ENCODE assay signal across 27 cellular contexts in genomic region chr16:65097296-65097695, GRCh38. TPM values are rescaled to one million over a fixed set of nuclear protein-coding genes. Genes with fewer than 3 reads are reported as not detected.
"Had no signal": no experiment of that assay in that cellular context is flagged by ENCODE, and none has a peak within 500 bp of the region (broad histone marks: within the 10 kb centered on the region; RNA-seq: fewer than 3 reads in every experiment).

No MANE protein-coding gene starts in this region.

- H3K27me3 ChIP-seq: neural progenitor cell, ovary, right lobe of liver, sigmoid colon, spleen, suprapubic skin, testis, tibial artery, transverse colon, upper lobe of right lung, vagina had no signal

- H3K9me3 ChIP-seq: ovary, psoas muscle, right lobe of liver, sigmoid colon, spleen, suprapubic skin, testis, tibial artery, transverse colon, upper lobe of right lung, vagina had no signal

- H3K79me2 ChIP-seq: parathyroid adenoma had no signal

- H3K4me3 ChIP-seq: neural progenitor cell, ovary, psoas muscle, right lobe of liver, sigmoid colon, spleen, suprapubic skin, testis, tibial artery, transverse colon, upper lobe of right lung, vagina had no signal

- H3K9ac ChIP-seq: neural progenitor cell, parathyroid adenoma had no signal

- H2AFZ ChIP-seq: neural progenitor cell, parathyroid adenoma had no signal

- H3K4me1 ChIP-seq: neural progenitor cell, parathyroid adenoma, psoas muscle, right lobe of liver, suprapubic skin, testis, tibial artery, upper lobe of right lung, vagina had no signal

- H3K4me2 ChIP-seq: neural progenitor cell had no signal

- H3K27ac ChIP-seq: neural progenitor cell, ovary, parathyroid adenoma, psoas muscle, right lobe of liver, sigmoid colon, spleen, suprapubic skin, testis, tibial artery, transverse colon, upper lobe of right lung, vagina had no signal

- DNase-seq: naive thymus-derived CD4-positive, alpha-beta T cell; occipital lobe; ovary; posterior cingulate gyrus; psoas muscle; right cardiac atrium; right lobe of liver; sigmoid colon; small intestine; spleen; stimulated activated CD4-positive, alpha-beta T cell treated with anti-CD3 and anti-CD28 coated beads, Interleukin-12 subunit alpha, Interleukin-12 subunit beta, amount 100 ng/mL, for 4 hours; stimulated activated CD4-positive, alpha-beta T cell treated with anti-CD3 and anti-CD28 coated beads, Interleukin-1b, Interleukin-23, amount 100 ng/mL, for 48 hours; stimulated activated CD4-positive, alpha-beta T cell treated with anti-CD3 and anti-CD28 coated beads, Interleukin-4, amount 100 ng/mL, for 1 hour; stimulated activated CD4-positive, alpha-beta T cell treated with anti-CD3 and anti-CD28 coated beads, Interleukin-4, amount 100 ng/mL, for 4 hours; stimulated activated CD8-positive, alpha-beta memory T cell treated with anti-CD3 and anti-CD28 coated beads, Interleukin-4, amount 100 ng/mL, for 48 hours; stimulated activated naive CD4-positive, alpha-beta T cell; stimulated activated naive CD8-positive, alpha-beta T cell treated with anti-CD3 and anti-CD28 coated beads, Interleukin-15, amount 100 ng/mL, for 72 hours; stimulated activated naive CD8-positive, alpha-beta T cell treated with anti-CD3 and anti-CD28 coated beads, Interleukin-15, Interleukin-2, amounts not matched to agents 100 U/mL and 50 U/mL, for 24 hours; testis; tibial artery; transverse colon; upper lobe of right lung had no signal

- H3K36me3 ChIP-seq: neural progenitor cell, ovary, right lobe of liver, sigmoid colon, spleen, suprapubic skin, tibial artery, transverse colon, upper lobe of right lung, vagina had no signal

RNA-seq across cellular contexts. Expression of gene CDH11, which starts 24.6 kb away (rescaled TPM):
- total RNA-seq: naive thymus-derived CD4-positive, alpha-beta T cell; natural killer cell treated with Interleukin-12 subunit alpha and Interleukin-12 subunit beta and Interleukin-15 and Interleukin-18, amount 100 ng/mL, for 72 hours had no signal
- polyA plus RNA-seq: naive thymus-derived CD4-positive, alpha-beta T cell had no signal
